10 cellular contexts compared by ENCODE assay signal in genomic region chr5:138230981-138231589, GRCh38. TPM values are rescaled to one million over a fixed set of nuclear protein-coding genes. Genes with fewer than 3 reads are reported as not detected.
DNase-seq lines count a peak whose midpoint lies in the region; ATAC-seq and TF ChIP-seq lines count a peak whose summit lies in the region.
"Had no signal": no experiment of that assay in that cellular context is flagged by ENCODE, and none has a peak within 500 bp of the region (broad histone marks: within the 10 kb centered on the region; RNA-seq: fewer than 3 reads in every experiment).

No MANE protein-coding gene starts in this region.

- H3K9me3 Mint-ChIP-seq in activated CD8-positive, alpha-beta T cell treated with anti-CD3 and anti-CD28 coated beads for 36 hours = peaks cover 3% of the 10 kb centered on the region
- H3K9me3 Mint-ChIP-seq: central memory CD8-positive, alpha-beta T cell had no signal

- POLR2A ChIA-PET in activated CD8-positive, alpha-beta T cell treated with anti-CD3 and anti-CD28 coated beads for 36 hours (lab: Charles Lee) = no interaction called here

- ATAC-seq in GM21381 (IDR thresholded peaks at IDR 0.05; ENCODE audit: unreplicated experiment) = no peak
- no peak for ATAC-seq in activated CD8-positive, alpha-beta T cell treated with anti-CD3 and anti-CD28 coated beads for 36 hours

- no peak for TF ChIP-seq CTCF in activated CD8-positive, alpha-beta T cell treated with anti-CD3 and anti-CD28 coated beads for 36 hours (IDR thresholded peaks at IDR 0.05)

- CTCF ChIA-PET in activated CD8-positive, alpha-beta T cell treated with anti-CD3 and anti-CD28 coated beads for 36 hours (lab: Charles Lee) = interaction anchor here (0.7 to 1.1 kb wide), 4 partner anchors 8 to 193 kb away, joined by 3 to 5 read pairs (median 4); no protein-coding TSS in a partner anchor

- no peaks in the 10 kb centered on the region for H3K36me3 Mint-ChIP-seq in activated CD8-positive, alpha-beta T cell treated with anti-CD3 and anti-CD28 coated beads for 36 hours (ENCODE audit: low read depth)

- H3K4me1 Mint-ChIP-seq in activated CD8-positive, alpha-beta T cell treated with anti-CD3 and anti-CD28 coated beads for 36 hours (ENCODE audit: low read depth) = no peaks in the 10 kb centered on the region
- H3K4me1 Mint-ChIP-seq: central memory CD8-positive, alpha-beta T cell; neural crest cell had no signal

- no peak overlapping the region for H3K27ac Mint-ChIP-seq in activated CD8-positive, alpha-beta T cell treated with anti-CD3 and anti-CD28 coated beads for 36 hours

- DNase-seq in NCI-H1092 treated with DMSO at 0.1 percent for 48 hours (lab: John Stamatoyannopoulos, UW) = peak; percentile 10
- no peak for DNase-seq in NCI-H1092 (lab: John Stamatoyannopoulos, UW)
- DNase-seq in NCI-H2227 treated with DMSO at 0.1 percent for 48 hours (lab: John Stamatoyannopoulos, UW) = peak; percentile 65
- DNase-seq in dermis blood vessel endothelial cell = peak; percentile 20
- DNase-seq in posterior vena cava (ENCODE audit: low spot score) = peak; percentile 34
- no peak for DNase-seq in DMS153 treated with DMSO at 0.1 percent for 48 hours (lab: John Stamatoyannopoulos, UW; ENCODE audit: unreplicated experiment)
- DNase-seq in activated CD8-positive, alpha-beta T cell treated with anti-CD3 and anti-CD28 coated beads for 36 hours = no peak

- H3K27me3 Mint-ChIP-seq in activated CD8-positive, alpha-beta T cell treated with anti-CD3 and anti-CD28 coated beads for 36 hours = peaks cover 3% of the 10 kb centered on the region

- no peak overlapping the region for H3K4me3 Mint-ChIP-seq in activated CD8-positive, alpha-beta T cell treated with anti-CD3 and anti-CD28 coated beads for 36 hours
- H3K4me3 Mint-ChIP-seq: central memory CD8-positive, alpha-beta T cell; neural crest cell had no signal

- intact Hi-C loops in posterior vena cava (cut with DNase I) = no loop called here
- intact Hi-C loops in activated CD8-positive, alpha-beta T cell treated with anti-CD3 and anti-CD28 coated beads for 36 hours (cut with micrococcal nuclease) = no loop called here

RNA-seq across cellular contexts. Expression of gene CDC23, which starts 18.0 kb away (rescaled TPM):
- 34.0 and 35.6 TPM in 2 replicates for total RNA-seq in dermis blood vessel endothelial cell
- total RNA-seq in posterior vena cava = 10 to 100 TPM; 14.0 to 18.0 TPM
- total RNA-seq in activated CD8-positive, alpha-beta T cell treated with anti-CD3 and anti-CD28 coated beads for 36 hours = 10 to 100 TPM; 40.4 to 43.8 TPM

RNA-seq across cellular contexts. Expression of gene GFRA3, which starts 43.3 kb away (rescaled TPM):
- not detected in 2 replicates for total RNA-seq in dermis blood vessel endothelial cell
- under 1 TPM in 1 of 2 donors, not detected in 1; 0.43 TPM for total RNA-seq in posterior vena cava
- total RNA-seq in activated CD8-positive, alpha-beta T cell treated with anti-CD3 and anti-CD28 coated beads for 36 hours = not detected

RNA-seq across cellular contexts. Expression of gene KIF20A, which starts 52.2 kb away (rescaled TPM):
- total RNA-seq in dermis blood vessel endothelial cell = 18.9 and 109 TPM in 2 replicates
- 1 to 10 TPM in 1 of 2 donors, under 1 TPM in 1; 0.52 to 1.1 TPM for total RNA-seq in posterior vena cava
- total RNA-seq in activated CD8-positive, alpha-beta T cell treated with anti-CD3 and anti-CD28 coated beads for 36 hours = 10 to 100 TPM; 50.7 to 51.4 TPM

RNA-seq across cellular contexts. Expression of gene BRD8, which starts 52.7 kb away (rescaled TPM):
- 31.7 and 40.1 TPM in 2 replicates for total RNA-seq in dermis blood vessel endothelial cell
- 10 to 100 TPM; 28.8 to 31.4 TPM for total RNA-seq in posterior vena cava
- 10 to 100 TPM; 42.0 to 46.3 TPM for total RNA-seq in activated CD8-positive, alpha-beta T cell treated with anti-CD3 and anti-CD28 coated beads for 36 hours

Comparison
In these comparisons a context has a peak if more than half of its experiments do, and no peak if none do; other contexts are left out.
1. DNase-seq: peak in NCI-H1092 treated with DMSO at 0.1 percent for 48 hours (single experiment), NCI-H2227 treated with DMSO at 0.1 percent for 48 hours (single experiment), dermis blood vessel endothelial cell (single experiment) and posterior vena cava (single experiment); none in NCI-H1092 (single experiment), DMS153 treated with DMSO at 0.1 percent for 48 hours (single experiment) and activated CD8-positive, alpha-beta T cell treated with anti-CD3 and anti-CD28 coated beads for 36 hours (single experiment).